ENCODE assay signal across 12 cellular contexts in the genomic region with DNA sequence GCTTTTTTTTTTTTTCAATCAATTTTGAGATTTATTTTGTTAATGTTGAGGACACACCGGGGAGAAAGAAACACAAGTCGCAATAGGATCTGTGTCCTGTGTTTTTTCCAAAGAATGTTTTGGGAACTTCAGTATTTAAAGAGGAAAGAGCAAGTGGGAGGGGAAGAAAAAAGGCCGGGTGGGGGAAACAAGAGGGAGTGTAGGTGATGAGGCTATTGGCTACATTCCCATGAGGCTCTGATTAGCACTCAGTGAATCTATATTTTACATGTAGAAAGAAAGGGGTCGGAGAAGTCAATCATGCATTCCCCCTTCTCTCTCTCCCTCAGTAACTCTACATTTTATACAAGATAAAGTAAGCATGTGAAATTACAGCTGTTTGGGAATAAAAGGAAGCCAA. TPM values are rescaled to one million over a fixed set of nuclear protein-coding genes. Genes with fewer than 3 reads are reported as not detected.
DNase-seq lines count a peak whose midpoint lies in the region; ATAC-seq and TF ChIP-seq lines count a peak whose summit lies in the region.
"Had no signal": no experiment of that assay in that cellular context is flagged by ENCODE, and none has a peak within 500 bp of the region (broad histone marks: within the 10 kb centered on the region; RNA-seq: fewer than 3 reads in every experiment).

No MANE protein-coding gene starts in this region.

- no peaks in the 10 kb centered on the region for H3K27me3 ChIP-seq in NT2/D1 (ENCODE audit: insufficient read depth, insufficient read length)
- no peaks in the 10 kb centered on the region for H3K27me3 ChIP-seq in osteoblast (ENCODE audit: insufficient read depth, low read length)

- no peak overlapping the region for H3K27ac Mint-ChIP-seq in nephron progenitor cell
- H3K27ac Mint-ChIP-seq: activated naive CD4-positive, alpha-beta T cell treated with anti-CD3 and anti-CD28 coated beads, Interleukin-2, amount 50 U/mL, for 72 hours; endodermal cell; stimulated activated naive B cell treated with anti-CD40 and anti-IgM and Interleukin-4, amounts not matched to agents 10 μg/mL and 1 μg/mL and 100 μg/mL, for 72 hours had no signal

- H3K36me3 Mint-ChIP-seq in nephron progenitor cell (ENCODE audit: low read depth) = peaks cover 87% of the 10 kb centered on the region

- no peaks in the 10 kb centered on the region for H3K4me1 Mint-ChIP-seq in nephron progenitor cell
- H3K4me1 Mint-ChIP-seq: endodermal cell had no signal

- H3K9me3 Mint-ChIP-seq in nephron progenitor cell = peaks cover 98% of the 10 kb centered on the region

- DNase-seq in NT2/D1 (ENCODE audit: low read depth, low spot score) (no peak), dermis blood vessel endothelial cell (peak; percentile 28), osteoblast (ENCODE audit: insufficient read length, low spot score, missing footprints) (no peak), NCI-H1092 (lab: John Stamatoyannopoulos, UW) (no peak), DMS79 (lab: John Stamatoyannopoulos, UW) (no peak), nephron progenitor cell (no peak)
- DNase-seq: endodermal cell; stimulated activated naive B cell treated with anti-CD40 and anti-IgM and Interleukin-4, amounts not matched to agents 10 μg/mL and 1 μg/mL and 100 μg/mL, for 72 hours; T-helper 9 cell had no signal

- peak overlapping the region; percentile 79 for H2AFZ ChIP-seq in osteoblast (ENCODE audit: low read length)

- H3K9ac ChIP-seq in NT2/D1 (ENCODE audit: insufficient read length, low read depth) = peak overlapping the region; percentile 21

- H3K4me2 ChIP-seq in osteoblast (ENCODE audit: insufficient read depth, low read length) = peak overlapping the region; percentile 70

- ATAC-seq in GM18867 (IDR thresholded peaks at IDR 0.05; ENCODE audit: unreplicated experiment) = no peak
- ATAC-seq: activated naive CD4-positive, alpha-beta T cell treated with anti-CD3 and anti-CD28 coated beads, Interleukin-2, amount 50 U/mL, for 72 hours; stimulated activated naive B cell treated with anti-CD40 and anti-IgM and Interleukin-4, amounts not matched to agents 10 μg/mL and 1 μg/mL and 100 μg/mL, for 72 hours had no signal

- H3K27ac ChIP-seq in 22Rv1 (peak overlapping the region; percentile 62), osteoblast (ENCODE audit: low read depth, low read length) (peak overlapping the region; percentile 74)

- H3K4me1 ChIP-seq in NT2/D1 (ENCODE audit: insufficient read depth, insufficient read length) (no peaks in the 10 kb centered on the region), osteoblast (ENCODE audit: insufficient read depth, low read length) (peaks cover 24% of the 10 kb centered on the region)

- H3K4me3 Mint-ChIP-seq in nephron progenitor cell = no peak overlapping the region
- H3K4me3 Mint-ChIP-seq: endodermal cell had no signal

- no peaks in the 10 kb centered on the region for H3K27me3 Mint-ChIP-seq in nephron progenitor cell (ENCODE audit: low read depth, poor library complexity)
- H3K27me3 Mint-ChIP-seq: stimulated activated naive B cell treated with anti-CD40 and anti-IgM and Interleukin-4, amounts not matched to agents 10 μg/mL and 1 μg/mL and 100 μg/mL, for 72 hours had no signal

- H3K36me3 ChIP-seq in NT2/D1 (ENCODE audit: insufficient read depth, insufficient read length, low read length) = peaks cover 52% of the 10 kb centered on the region
- no peaks in the 10 kb centered on the region for H3K36me3 ChIP-seq in osteoblast (ENCODE audit: insufficient read depth, low read length)

- no peak overlapping the region for H3K4me3 ChIP-seq in NT2/D1 (ENCODE audit: insufficient read length, low read depth)
- H3K4me3 ChIP-seq in osteoblast (ENCODE audit: insufficient read depth, low read length) = peak overlapping the region; percentile 42

- peaks cover 78% of the 10 kb centered on the region for H3K79me2 ChIP-seq in osteoblast (ENCODE audit: insufficient read depth, low read length)

- peaks cover 29% of the 10 kb centered on the region for H3K9me3 ChIP-seq in NT2/D1 (ENCODE audit: insufficient read depth, low read length)
- no peaks in the 10 kb centered on the region for H3K9me3 ChIP-seq in osteoblast (ENCODE audit: low read depth, low read length)

- TF ChIP-seq CTCF in 22Rv1 (IDR thresholded peaks at IDR 0.05) (no peak), osteoblast (IDR thresholded peaks at IDR 0.05; ENCODE audit: extremely low read depth, low read depth, low read length) (no peak), nephron progenitor cell (IDR thresholded peaks at IDR 0.05) (no peak)

- no peaks in the 10 kb centered on the region for H4K20me1 ChIP-seq in osteoblast (ENCODE audit: insufficient read depth, low read length)

RNA-seq across cellular contexts. Expression of a gene that starts 4.1 kb away (rescaled TPM):
- total RNA-seq in dermis blood vessel endothelial cell = 12.6 and 19.2 TPM in 2 replicates
- total RNA-seq in osteoblast = 12.7 and 14.7 TPM in 2 replicates
